9 cellular contexts compared by ENCODE assay signal in genomic region chr19:29887498-29887897, GRCh38. TPM values are rescaled to one million over a fixed set of nuclear protein-coding genes. Genes with fewer than 3 reads are reported as not detected.
DNase-seq lines count a peak whose midpoint lies in the region; TF ChIP-seq lines count a peak whose summit lies in the region.
"Had no signal": no experiment of that assay in that cellular context is flagged by ENCODE, and none has a peak within 500 bp of the region (broad histone marks: within the 10 kb centered on the region; RNA-seq: fewer than 3 reads in every experiment).

No MANE protein-coding gene starts in this region.

- H3K4me3 Mint-ChIP-seq in endothelial cell (ENCODE audit: unreplicated experiment), result no peak overlapping the region
- H3K4me3 Mint-ChIP-seq in T-helper 2 cell treated with Interferon-gamma antibody and Interleukin-4, amounts not matched to agents 5 μg/mL and 100 μg/mL, for 36 hours, result no peak overlapping the region
- H3K4me3 Mint-ChIP-seq: activated naive CD8-positive, alpha-beta T cell had no signal

- no peaks in the 10 kb centered on the region for H3K27me3 Mint-ChIP-seq in endothelial cell (ENCODE audit: unreplicated experiment)
- H3K27me3 Mint-ChIP-seq in T-helper 2 cell treated with Interferon-gamma antibody and Interleukin-4, amounts not matched to agents 5 μg/mL and 100 μg/mL, for 36 hours (ENCODE audit: low read depth), result peaks cover 4% of the 10 kb centered on the region
- H3K27me3 Mint-ChIP-seq: activated naive CD8-positive, alpha-beta T cell had no signal

- no peak overlapping the region for H3K27ac Mint-ChIP-seq in endothelial cell (ENCODE audit: unreplicated experiment)
- no peak overlapping the region for H3K27ac Mint-ChIP-seq in T-helper 2 cell treated with Interferon-gamma antibody and Interleukin-4, amounts not matched to agents 5 μg/mL and 100 μg/mL, for 36 hours
- H3K27ac Mint-ChIP-seq: activated naive CD8-positive, alpha-beta T cell had no signal

- no peaks in the 10 kb centered on the region for H3K9me3 Mint-ChIP-seq in endothelial cell (ENCODE audit: unreplicated experiment)
- H3K9me3 Mint-ChIP-seq in T-helper 2 cell treated with Interferon-gamma antibody and Interleukin-4, amounts not matched to agents 5 μg/mL and 100 μg/mL, for 36 hours, result no peaks in the 10 kb centered on the region

- peaks cover 15% of the 10 kb centered on the region for H3K4me1 Mint-ChIP-seq in endothelial cell (ENCODE audit: unreplicated experiment)
- H3K4me1 Mint-ChIP-seq in T-helper 2 cell treated with Interferon-gamma antibody and Interleukin-4, amounts not matched to agents 5 μg/mL and 100 μg/mL, for 36 hours (ENCODE audit: low read depth), result peaks cover 11% of the 10 kb centered on the region

- H3K36me3 Mint-ChIP-seq in endothelial cell (ENCODE audit: low read depth, unreplicated experiment), result no peaks in the 10 kb centered on the region
- H3K36me3 Mint-ChIP-seq in T-helper 2 cell treated with Interferon-gamma antibody and Interleukin-4, amounts not matched to agents 5 μg/mL and 100 μg/mL, for 36 hours (ENCODE audit: low read depth), result no peaks in the 10 kb centered on the region
- H3K36me3 Mint-ChIP-seq: activated naive CD8-positive, alpha-beta T cell had no signal

- DNase-seq in NCI-H69 (lab: John Stamatoyannopoulos, UW) (peak; percentile 7), endothelial cell (ENCODE audit: low spot score) (peak; percentile 40), pulmonary artery endothelial cell (ENCODE audit: low read depth, low spot score) (peak; percentile 10), DMS153 (lab: John Stamatoyannopoulos, UW) (no peak)
- DNase-seq in T-helper 2 cell treated with Interferon-gamma antibody and Interleukin-4, amounts not matched to agents 5 μg/mL and 100 μg/mL, for 36 hours (ENCODE audit: low spot score), result no peak
- DNase-seq in stimulated activated CD4-positive, alpha-beta T cell treated with anti-CD3 and anti-CD28 coated beads, Interleukin-2, amount 100 ng/mL, for 48 hours, result no peak
- DNase-seq: NCI-H187 treated with DMSO at 0.1 percent for 48 hours had no signal

- TF ChIP-seq CTCF in GM12873 (IDR thresholded peaks at IDR 0.05; ENCODE audit: insufficient read depth, low read depth, low read length, missing control alignments) (peak; percentile 41), endothelial cell (IDR thresholded peaks at IDR 0.05; ENCODE audit: unreplicated experiment) (no peak)

RNA-seq across cellular contexts. Expression of gene URI1, which starts 54.5 kb away (rescaled TPM):
- total RNA-seq in endothelial cell (ENCODE audit: unreplicated experiment), result 38.2 TPM
- 35.4 and 41.8 TPM in 2 replicates for total RNA-seq in pulmonary artery endothelial cell

Comparison
In these comparisons a context has a peak if more than half of its experiments do, and no peak if none do; other contexts are left out.
1. DNase-seq: peak in NCI-H69 (single experiment), endothelial cell (single experiment) and pulmonary artery endothelial cell (single experiment); none in T-helper 2 cell treated with Interferon-gamma antibody and Interleukin-4, amounts not matched to agents 5 μg/mL and 100 μg/mL, for 36 hours (single experiment), stimulated activated CD4-positive, alpha-beta T cell treated with anti-CD3 and anti-CD28 coated beads, Interleukin-2, amount 100 ng/mL, for 48 hours (0 of 2) and DMS153 (single experiment).